In the genomic region with DNA sequence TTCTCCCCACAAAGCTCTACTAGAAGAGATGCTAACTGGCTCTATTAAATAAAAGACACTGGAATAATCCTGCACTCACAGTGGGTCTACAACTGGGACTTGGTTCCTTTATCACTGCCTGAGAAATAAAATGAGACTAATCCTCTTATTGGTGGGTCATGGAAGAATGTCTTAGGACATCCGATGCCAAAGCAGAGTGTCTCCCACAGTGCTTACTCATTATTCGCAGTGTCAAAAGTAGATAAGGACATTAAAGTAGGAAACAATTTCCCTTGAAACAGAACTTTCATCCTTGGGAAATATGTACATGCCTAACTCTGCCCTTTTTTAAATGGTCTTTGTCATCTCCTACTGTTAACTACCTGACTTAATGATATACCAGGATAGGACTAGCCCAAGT, we compare ENCODE assay signal across 21 cellular contexts.
DNase-seq lines count a peak whose midpoint lies in the region; ATAC-seq, FAIRE-seq and TF ChIP-seq lines count a peak whose summit lies in the region.
"Had no signal": no experiment of that assay in that cellular context is flagged by ENCODE, and none has a peak within 500 bp of the region (broad histone marks: within the 10 kb centered on the region; RNA-seq: fewer than 3 reads in every experiment).

No MANE protein-coding gene starts in this region.

- no peaks in the 10 kb centered on the region for H3K9me2 ChIP-seq in SK-N-SH

- no peaks in the 10 kb centered on the region for H3K9me3 Mint-ChIP-seq in astrocyte (ENCODE audit: unreplicated experiment)
- H3K9me3 Mint-ChIP-seq: activated T-cell treated with anti-CD3 and anti-CD28 coated beads, Interleukin-2, amount 50 U/mL, for 24 hours had no signal

- peaks cover 98% of the 10 kb centered on the region for H4K20me1 ChIP-seq in SK-N-SH (ENCODE audit: insufficient read depth)
- H4K20me1 ChIP-seq in astrocyte (ENCODE audit: insufficient read depth, low read length) = peaks cover 97% of the 10 kb centered on the region

- DNase-seq in SK-N-SH = no peak
- peak; percentile 70 for DNase-seq in astrocyte (ENCODE audit: low read depth)
- peak; percentile 73 for DNase-seq in iris pigment epithelial cell (ENCODE audit: low read depth)
- no peak for DNase-seq in dermis blood vessel endothelial cell
- DNase-seq in GM19240 (ENCODE audit: insufficient read length, low spot score) = no peak
- DNase-seq in HuH-7 (ENCODE audit: low spot score) = no peak
- DNase-seq: 8988T; activated CD4-positive, alpha-beta T cell treated with anti-CD3 and anti-CD28 coated beads for 36 hours; activated gamma-delta T cell treated with Interleukin-2 at 50 U/mL for 16 hours; activated T-cell treated with anti-CD3 and anti-CD28 coated beads, Interleukin-2, amount 50 U/mL, for 24 hours; kidney; NCI-H146; NCI-H2171 treated with DMSO at 0.1 percent for 48 hours; transverse colon had no signal

- TF ChIP-seq RAD21 in SK-N-SH (IDR thresholded peaks at IDR 0.05; ENCODE audit: low read length) = no peak

- H3K36me3 Mint-ChIP-seq in astrocyte (ENCODE audit: low read depth, unreplicated experiment) = peaks cover 2% of the 10 kb centered on the region

- peaks cover 3 to 11% of the 10 kb centered on the region in 2 experiments; a peak in 3 of 4 replicates for H3K4me1 ChIP-seq in SK-N-SH (ENCODE audit: control insufficient read depth in 1 of 2, insufficient read depth in 2 of 2, low read depth in 1 of 2, low read length in 1 of 2)
- no peaks in the 10 kb centered on the region for H3K4me1 ChIP-seq in astrocyte (ENCODE audit: insufficient read depth, low read length)

- CTCF ChIA-PET in SK-N-SH (lab: Yijun Ruan, JAX) = interaction anchor here (0.7 kb wide), 1 partner anchor 73 kb away, joined by 4 read pairs; no protein-coding TSS in a partner anchor

- H3K4me2 ChIP-seq in SK-N-SH = 0 out of 2 replicates have a peak overlapping the region, but pooled peaks have one; percentile 8
- H3K4me2 ChIP-seq in astrocyte (ENCODE audit: low read length) = no peak overlapping the region
- H3K4me2 ChIP-seq: KMS-11 had no signal

- peaks cover 0 to 4% of the 10 kb centered on the region in 2 experiments for H3K36me3 ChIP-seq in SK-N-SH (replicated peaks in 1 of 2; ENCODE audit: control insufficient read depth in 1 of 2, insufficient read depth in 2 of 2, low read length in 1 of 2)
- no peaks in the 10 kb centered on the region for H3K36me3 ChIP-seq in astrocyte (ENCODE audit: insufficient read depth, low read length)
- H3K36me3 ChIP-seq: transverse colon had no signal

- no peaks in the 10 kb centered on the region for H3K9me3 ChIP-seq in SK-N-SH
- H3K9me3 ChIP-seq in astrocyte (ENCODE audit: insufficient read depth, low read depth, low read length) = no peaks in the 10 kb centered on the region
- H3K9me3 ChIP-seq: SJSA1, transverse colon had no signal

- peaks cover 5% of the 10 kb centered on the region for H3F3A ChIP-seq in SK-N-SH (replicated peaks; ENCODE audit: insufficient read depth)

- H3K4me1 Mint-ChIP-seq in astrocyte (ENCODE audit: low read depth, unreplicated experiment) = peaks cover 29% of the 10 kb centered on the region

- no peak for ATAC-seq in SK-N-SH treated with all-trans-retinoic acid at 6 μM for 48 hours
- ATAC-seq in GM21526 (IDR thresholded peaks at IDR 0.05; ENCODE audit: low FRiP score, unreplicated experiment) = no peak
- ATAC-seq: activated CD4-positive, alpha-beta T cell treated with anti-CD3 and anti-CD28 coated beads for 36 hours had no signal

- TF ChIP-seq CTCF in SK-N-SH (IDR thresholded peaks at IDR 0.05) (no peak), astrocyte (IDR thresholded peaks at IDR 0.05; ENCODE audit: insufficient read depth, low read depth, low read length) (no peak)

- 76% methylated on average over 2 of the region's 2 CpGs for WGBS in SK-N-SH (ENCODE audit: low lambda C conversion rate)

- H3K4me3 Mint-ChIP-seq in astrocyte (ENCODE audit: unreplicated experiment) = peak overlapping the region; percentile 50
- H3K4me3 Mint-ChIP-seq: activated CD4-positive, alpha-beta T cell treated with anti-CD3 and anti-CD28 coated beads for 36 hours; activated T-cell treated with anti-CD3 and anti-CD28 coated beads, Interleukin-2, amount 50 U/mL, for 24 hours had no signal

- no peaks in the 10 kb centered on the region for H3K27me3 ChIP-seq in SK-N-SH (ENCODE audit: insufficient read depth)
- no peaks in the 10 kb centered on the region for H3K27me3 ChIP-seq in astrocyte (ENCODE audit: insufficient read depth, low read length)
- H3K27me3 ChIP-seq: SJSA1, transverse colon had no signal

- H3K4me3 ChIP-seq in SK-N-SH (ENCODE audit: low read depth in 2 of 2, low read length in 1 of 2) (no peak overlapping the region), astrocyte (ENCODE audit: insufficient read depth, low read depth, low read length) (no peak overlapping the region)
- H3K4me3 ChIP-seq: lung, SJSA1, transverse colon had no signal

- no peak for TF ChIP-seq EP300 in SK-N-SH (IDR thresholded peaks at IDR 0.05; ENCODE audit: borderline replicate concordance in 1 of 2, low read depth in 1 of 2, low read length in 1 of 2)

- no peaks in the 10 kb centered on the region for H3K27me3 Mint-ChIP-seq in astrocyte (ENCODE audit: low read depth, unreplicated experiment)
- H3K27me3 Mint-ChIP-seq: activated CD4-positive, alpha-beta T cell treated with anti-CD3 and anti-CD28 coated beads for 36 hours; activated T-cell treated with anti-CD3 and anti-CD28 coated beads, Interleukin-2, amount 50 U/mL, for 24 hours had no signal

- no peak overlapping the region for H2AFZ ChIP-seq in SK-N-SH (ENCODE audit: low read depth)
- no peak overlapping the region for H2AFZ ChIP-seq in astrocyte (ENCODE audit: low read depth, low read length)

- POLR2A ChIA-PET in SK-N-SH (lab: Yijun Ruan, JAX) = no interaction called here

- H3K27ac Mint-ChIP-seq in astrocyte (ENCODE audit: unreplicated experiment) = no peak overlapping the region
- H3K27ac Mint-ChIP-seq: activated CD4-positive, alpha-beta T cell treated with anti-CD3 and anti-CD28 coated beads for 36 hours; activated T-cell treated with anti-CD3 and anti-CD28 coated beads, Interleukin-2, amount 50 U/mL, for 24 hours had no signal

- H3K27ac ChIP-seq in SK-N-SH (ENCODE audit: low read depth in 2 of 2, low read length in 1 of 2) (no peak overlapping the region), astrocyte (ENCODE audit: low read depth, low read length) (no peak overlapping the region)
- H3K27ac ChIP-seq: KMS-11, SJSA1, transverse colon had no signal

- H3K9ac ChIP-seq in SK-N-SH (no peak overlapping the region), astrocyte (ENCODE audit: low read length) (no peak overlapping the region)
- H3K9ac ChIP-seq: KMS-11 had no signal

- H3K79me2 ChIP-seq in SK-N-SH (ENCODE audit: insufficient read depth) (peaks cover 99% of the 10 kb centered on the region), astrocyte (ENCODE audit: insufficient read depth, low read length) (peaks cover 98% of the 10 kb centered on the region)

- peak; percentile 29 for FAIRE-seq in astrocyte (lab: Jason Lieb, UNC)
- FAIRE-seq: bronchial epithelial cell, endometrium, kidney had no signal

TF ChIP-seq in SK-N-SH, 30 proteins besides CTCF, POLR2A, EP300 and RAD21 (continues in another document):
- TF ChIP-seq, protein P1, sequence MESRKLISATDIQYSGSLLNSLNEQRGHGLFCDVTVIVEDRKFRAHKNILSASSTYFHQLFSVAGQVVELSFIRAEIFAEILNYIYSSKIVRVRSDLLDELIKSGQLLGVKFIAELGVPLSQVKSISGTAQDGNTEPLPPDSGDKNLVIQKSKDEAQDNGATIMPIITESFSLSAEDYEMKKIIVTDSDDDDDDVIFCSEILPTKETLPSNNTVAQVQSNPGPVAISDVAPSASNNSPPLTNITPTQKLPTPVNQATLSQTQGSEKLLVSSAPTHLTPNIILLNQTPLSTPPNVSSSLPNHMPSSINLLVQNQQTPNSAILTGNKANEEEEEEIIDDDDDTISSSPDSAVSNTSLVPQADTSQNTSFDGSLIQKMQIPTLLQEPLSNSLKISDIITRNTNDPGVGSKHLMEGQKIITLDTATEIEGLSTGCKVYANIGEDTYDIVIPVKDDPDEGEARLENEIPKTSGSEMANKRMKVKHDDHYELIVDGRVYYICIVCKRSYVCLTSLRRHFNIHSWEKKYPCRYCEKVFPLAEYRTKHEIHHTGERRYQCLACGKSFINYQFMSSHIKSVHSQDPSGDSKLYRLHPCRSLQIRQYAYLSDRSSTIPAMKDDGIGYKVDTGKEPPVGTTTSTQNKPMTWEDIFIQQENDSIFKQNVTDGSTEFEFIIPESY (IDR thresholded peaks at IDR 0.05; ENCODE audit: borderline replicate concordance, low read depth) = no peak
- TF ChIP-seq FOXJ3 (CRISPR knock-in tag; IDR thresholded peaks at IDR 0.05) (no peak), RFX5 (IDR thresholded peaks at IDR 0.05; ENCODE audit: low read length) (no peak)

TF ChIP-seq in SK-N-SH treated with all-trans-retinoic acid at 6 μM for 48 hours, 23 proteins besides CTCF, POLR2A, EP300 and RAD21 (continues in another document):
- TF ChIP-seq, protein P2, sequence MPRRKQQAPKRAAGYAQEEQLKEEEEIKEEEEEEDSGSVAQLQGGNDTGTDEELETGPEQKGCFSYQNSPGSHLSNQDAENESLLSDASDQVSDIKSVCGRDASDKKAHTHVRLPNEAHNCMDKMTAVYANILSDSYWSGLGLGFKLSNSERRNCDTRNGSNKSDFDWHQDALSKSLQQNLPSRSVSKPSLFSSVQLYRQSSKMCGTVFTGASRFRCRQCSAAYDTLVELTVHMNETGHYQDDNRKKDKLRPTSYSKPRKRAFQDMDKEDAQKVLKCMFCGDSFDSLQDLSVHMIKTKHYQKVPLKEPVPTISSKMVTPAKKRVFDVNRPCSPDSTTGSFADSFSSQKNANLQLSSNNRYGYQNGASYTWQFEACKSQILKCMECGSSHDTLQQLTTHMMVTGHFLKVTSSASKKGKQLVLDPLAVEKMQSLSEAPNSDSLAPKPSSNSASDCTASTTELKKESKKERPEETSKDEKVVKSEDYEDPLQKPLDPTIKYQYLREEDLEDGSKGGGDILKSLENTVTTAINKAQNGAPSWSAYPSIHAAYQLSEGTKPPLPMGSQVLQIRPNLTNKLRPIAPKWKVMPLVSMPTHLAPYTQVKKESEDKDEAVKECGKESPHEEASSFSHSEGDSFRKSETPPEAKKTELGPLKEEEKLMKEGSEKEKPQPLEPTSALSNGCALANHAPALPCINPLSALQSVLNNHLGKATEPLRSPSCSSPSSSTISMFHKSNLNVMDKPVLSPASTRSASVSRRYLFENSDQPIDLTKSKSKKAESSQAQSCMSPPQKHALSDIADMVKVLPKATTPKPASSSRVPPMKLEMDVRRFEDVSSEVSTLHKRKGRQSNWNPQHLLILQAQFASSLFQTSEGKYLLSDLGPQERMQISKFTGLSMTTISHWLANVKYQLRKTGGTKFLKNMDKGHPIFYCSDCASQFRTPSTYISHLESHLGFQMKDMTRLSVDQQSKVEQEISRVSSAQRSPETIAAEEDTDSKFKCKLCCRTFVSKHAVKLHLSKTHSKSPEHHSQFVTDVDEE (CRISPR knock-in tag; IDR thresholded peaks at IDR 0.05) = no peak
- TF ChIP-seq OSR1 (CRISPR knock-in tag; IDR thresholded peaks at IDR 0.05) (no peak), ZNF565 (CRISPR knock-in tag; conservative IDR thresholded peaks at IDR 0.05; ENCODE audit: low read depth) (no peak), ZNF70 (CRISPR knock-in tag; IDR thresholded peaks at IDR 0.05) (no peak), ZC3H10 (CRISPR knock-in tag; IDR thresholded peaks at IDR 0.05) (no peak), ZFP3 (CRISPR knock-in tag; IDR thresholded peaks at IDR 0.05) (no peak), ISL1 (CRISPR knock-in tag; IDR thresholded peaks at IDR 0.05) (no peak), ZFP30 (CRISPR knock-in tag; IDR thresholded peaks at IDR 0.05) (no peak)

Comparison
In these comparisons a context has a peak if more than half of its experiments do, and no peak if none do; other contexts are left out.
1. DNase-seq: peak in astrocyte (single experiment) and iris pigment epithelial cell (single experiment); none in SK-N-SH (single experiment), dermis blood vessel endothelial cell (single experiment), GM19240 (single experiment) and HuH-7 (single experiment).